In the genomic region with DNA sequence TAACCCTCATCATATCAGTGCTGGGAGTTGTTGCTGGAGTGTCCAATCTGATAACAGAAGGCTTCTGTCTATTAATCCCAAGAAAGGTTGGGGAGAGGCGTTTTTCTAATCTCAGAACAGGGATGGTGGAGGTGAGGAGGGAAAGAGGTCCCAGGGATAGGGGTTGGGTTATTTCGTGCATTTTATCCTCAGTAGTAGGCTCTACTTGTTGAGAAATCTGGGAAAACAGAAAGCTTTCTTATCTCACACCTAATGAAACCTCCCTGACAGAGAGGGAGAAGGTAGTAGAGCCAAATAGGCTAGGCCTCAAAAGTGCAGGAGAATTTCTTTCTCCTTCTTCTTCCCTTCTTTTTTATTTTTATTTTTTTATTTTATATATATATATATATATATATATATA, we compare ENCODE assay signal across 3 cellular contexts.
"Had no signal": no experiment of that assay in that cellular context is flagged by ENCODE, and none has a peak within 500 bp of the region (broad histone marks: within the 10 kb centered on the region; RNA-seq: fewer than 3 reads in every experiment).

No MANE protein-coding gene starts in this region.

- DNase-seq: GDM1, GF-D8 had no signal

- H3K4me3 ChIP-seq: GM12878 had no signal
